1 cellular context compared by ENCODE assay signal in genomic region chr5:124287813-124288212, GRCh38.
TF ChIP-seq lines count a peak whose summit lies in the region.

No MANE protein-coding gene starts in this region.

TF ChIP-seq in IMR-90, 13 proteins besides CTCF, POLR2A, EP300 and RAD21 (continued from another document):
- TF ChIP-seq, protein P1, sequence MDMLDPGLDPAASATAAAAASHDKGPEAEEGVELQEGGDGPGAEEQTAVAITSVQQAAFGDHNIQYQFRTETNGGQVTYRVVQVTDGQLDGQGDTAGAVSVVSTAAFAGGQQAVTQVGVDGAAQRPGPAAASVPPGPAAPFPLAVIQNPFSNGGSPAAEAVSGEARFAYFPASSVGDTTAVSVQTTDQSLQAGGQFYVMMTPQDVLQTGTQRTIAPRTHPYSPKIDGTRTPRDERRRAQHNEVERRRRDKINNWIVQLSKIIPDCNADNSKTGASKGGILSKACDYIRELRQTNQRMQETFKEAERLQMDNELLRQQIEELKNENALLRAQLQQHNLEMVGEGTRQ (IDR thresholded peaks at IDR 0.05; ENCODE audit: low read depth, low read length), result no peak
- TF ChIP-seq MAZ (IDR thresholded peaks at IDR 0.05; ENCODE audit: borderline replicate concordance, low read depth, low read length) (no peak), ELK1 (IDR thresholded peaks at IDR 0.05; ENCODE audit: borderline replicate concordance, low read depth, low read length) (no peak), RFX5 (IDR thresholded peaks at IDR 0.05; ENCODE audit: low read depth, low read length) (no peak), CHD1 (IDR thresholded peaks at IDR 0.05; ENCODE audit: low read depth, low read length) (no peak), BHLHE40 (IDR thresholded peaks at IDR 0.05; ENCODE audit: low read depth, low read length) (no peak), MXI1 (IDR thresholded peaks at IDR 0.05; ENCODE audit: borderline replicate concordance, low read depth, low read length) (no peak)
